ENCODE assay signal across 21 cellular contexts in genomic region chr20:58666702-58667101, GRCh38. TPM values are rescaled to one million over a fixed set of nuclear protein-coding genes. Genes with fewer than 3 reads are reported as not detected.
A peak's percentile ranks its signal among the peaks of the same experiment; 100 is the strongest.
DNase-seq lines count a peak whose midpoint lies in the region; ATAC-seq, FAIRE-seq and TF ChIP-seq lines count a peak whose summit lies in the region.
"Had no signal": no experiment of that assay in that cellular context is flagged by ENCODE, and none has a peak within 500 bp of the region (broad histone marks: within the 10 kb centered on the region; RNA-seq: fewer than 3 reads in every experiment).

No MANE protein-coding gene starts in this region.

- ATAC-seq in CD4-positive, CD25-positive, alpha-beta regulatory T cell (ENCODE audit: low read depth in 2 of 2) = no peak
- ATAC-seq in HG02884 (IDR thresholded peaks at IDR 0.05; ENCODE audit: unreplicated experiment) = no peak
- ATAC-seq: heart left ventricle, lower lobe of right lung, psoas muscle had no signal

- no peak overlapping the region for H3K4me3 ChIP-seq in CD4-positive, CD25-positive, alpha-beta regulatory T cell (ENCODE audit: low read depth, low read length)
- H3K4me3 ChIP-seq in transverse colon = no peak overlapping the region
- H3K4me3 ChIP-seq: heart left ventricle, lower lobe of right lung, psoas muscle had no signal

- no peak overlapping the region for H3K4me3 Mint-ChIP-seq in CD4-positive, CD25-positive, alpha-beta regulatory T cell
- H3K4me3 Mint-ChIP-seq: activated CD4-positive, alpha-beta memory T cell treated with anti-CD3 and anti-CD28 coated beads, Interleukin-2, amount 10 ng/mL, durations not matched to agents 7 days and 5 days had no signal

- no peaks in the 10 kb centered on the region for H3K9me3 ChIP-seq in CD4-positive, CD25-positive, alpha-beta regulatory T cell (ENCODE audit: control insufficient read depth in 2 of 2, low read length in 2 of 2)
- no peaks in the 10 kb centered on the region for H3K9me3 ChIP-seq in transverse colon
- H3K9me3 ChIP-seq: heart left ventricle, lower lobe of right lung, psoas muscle had no signal

- FAIRE-seq in RCC 7860 (lab: Jason Lieb, UNC) = peak; percentile 98

- no peak for TF ChIP-seq POLR2A in transverse colon (IDR thresholded peaks at IDR 0.05)

- DNase-seq in CD4-positive, CD25-positive, alpha-beta regulatory T cell = no peak
- peak; percentile 67 for DNase-seq in Caki2 (ENCODE audit: low read depth)
- peak; percentile 59 for DNase-seq in RCC 7860 (ENCODE audit: low spot score)
- DNase-seq in glomerular visceral epithelial cell (ENCODE audit: extremely low spot score) = peak; percentile 48
- no peak for DNase-seq in activated CD8-positive, alpha-beta memory T cell treated with anti-CD3 and anti-CD28 coated beads for 24 hours
- no peak for DNase-seq in transverse colon
- DNase-seq: activated CD4-positive, alpha-beta memory T cell treated with anti-CD3 and anti-CD28 coated beads, Interleukin-2, amount 10 ng/mL, durations not matched to agents 7 days and 5 days; activated naive CD4-positive, alpha-beta T cell treated with anti-CD3 and anti-CD28 coated beads, Interleukin-2, amount 50 U/mL, for 16 hours; activated T-cell treated with anti-CD3 and anti-CD28 coated beads, Interleukin-2, amount 50 U/mL, for 1 hour; DMS 273 treated with DMSO at 0.1 percent for 48 hours; heart left ventricle; kidney glomerular epithelial cell; lower lobe of right lung; NCI-H187; NCI-H2171 treated with DMSO at 0.1 percent for 48 hours; NCI-H526 treated with DMSO at 0.1 percent for 48 hours; psoas muscle; T-helper 9 cell; trophoblast cell had no signal

- peaks cover 38% of the 10 kb centered on the region for H3K36me3 ChIP-seq in CD4-positive, CD25-positive, alpha-beta regulatory T cell (ENCODE audit: control insufficient read depth, insufficient read depth, low read length)
- peaks cover 0 to 28% (median 12%) of the 10 kb centered on the region in 4 donors for H3K36me3 ChIP-seq in transverse colon

- H3K9me3 Mint-ChIP-seq in CD4-positive, CD25-positive, alpha-beta regulatory T cell = no peaks in the 10 kb centered on the region
- H3K9me3 Mint-ChIP-seq: activated CD4-positive, alpha-beta memory T cell treated with anti-CD3 and anti-CD28 coated beads, Interleukin-2, amount 10 ng/mL, durations not matched to agents 7 days and 5 days had no signal

- no peak for TF ChIP-seq CTCF in transverse colon (IDR thresholded peaks at IDR 0.05)

- H3K27ac Mint-ChIP-seq in CD4-positive, CD25-positive, alpha-beta regulatory T cell = peak overlapping the region; percentile 0 to 47 (median 29)
- H3K27ac Mint-ChIP-seq: activated CD4-positive, alpha-beta memory T cell treated with anti-CD3 and anti-CD28 coated beads, Interleukin-2, amount 10 ng/mL, durations not matched to agents 7 days and 5 days had no signal

- peaks cover 19% of the 10 kb centered on the region for H3K4me1 ChIP-seq in CD4-positive, CD25-positive, alpha-beta regulatory T cell (ENCODE audit: control insufficient read depth, insufficient read depth, low read length, poor library complexity, severe bottlenecking)
- no peaks in the 10 kb centered on the region for H3K4me1 ChIP-seq in transverse colon

- 92 to 93% methylated on average over 7 of the region's 7 CpGs for WGBS in transverse colon (ENCODE audit: low coverage in 1 of 2), 2 donors

- intact Hi-C loops in transverse colon (cut with DNase I; ENCODE audit: low total_unique reads) = no loop called here

- no peak for TF ChIP-seq EP300 in transverse colon (IDR thresholded peaks at IDR 0.05; ENCODE audit: low read depth)

- no peak overlapping the region for H3K27ac ChIP-seq in CD4-positive, CD25-positive, alpha-beta regulatory T cell (ENCODE audit: insufficient read depth, low read length, poor library complexity, severe bottlenecking)
- no peak overlapping the region for H3K27ac ChIP-seq in transverse colon
- H3K27ac ChIP-seq: epithelial cell of prostate, heart left ventricle, lower lobe of right lung had no signal

- no peaks in the 10 kb centered on the region for H3K27me3 ChIP-seq in CD4-positive, CD25-positive, alpha-beta regulatory T cell (ENCODE audit: control insufficient read depth, insufficient read depth, low read length)
- no peaks in the 10 kb centered on the region for H3K27me3 ChIP-seq in transverse colon
- H3K27me3 ChIP-seq: heart left ventricle had no signal

- peaks cover 13 to 65% (median 38%) of the 10 kb centered on the region in 4 donors for H3K4me1 Mint-ChIP-seq in CD4-positive, CD25-positive, alpha-beta regulatory T cell

- in situ Hi-C loops in Caki2 (cut with HindIII; ENCODE audit: low pct_unique_long_range_greater_than_20kb, low sequenced_read_pairs) = no loop called here
- in situ Hi-C loops in transverse colon (cut with MboI; ENCODE audit: low pct_ligation_motif_present in 1 of 4, low pct_unique_long_range_greater_than_20kb in 1 of 4, low sequenced_read_pairs in 3 of 4) = loop anchor here in 2 of 4 donors (25.0 kb wide), 3 partner anchors 196 to 429 kb away; partner anchors contain the start of genes ANKRD60 (in 2 of the 2), ATP5F1E (in 1 of the 2), GNAS (in 1 of the 2) and GNAS-AS1 (in 1 of the 2)

- H3K27me3 Mint-ChIP-seq in CD4-positive, CD25-positive, alpha-beta regulatory T cell = no peaks in the 10 kb centered on the region
- H3K27me3 Mint-ChIP-seq: activated CD4-positive, alpha-beta memory T cell treated with anti-CD3 and anti-CD28 coated beads, Interleukin-2, amount 10 ng/mL, durations not matched to agents 7 days and 5 days had no signal

- peaks cover 28% of the 10 kb centered on the region for H3K36me3 Mint-ChIP-seq in CD4-positive, CD25-positive, alpha-beta regulatory T cell

RNA-seq across cellular contexts. Expression of gene STX16, which starts 15.6 kb away (rescaled TPM):
- total RNA-seq in CD4-positive, CD25-positive, alpha-beta regulatory T cell = 190 TPM
- 10 to 100 TPM; 22.8 to 27.5 (median 26.1) TPM for polyA plus RNA-seq in CD4-positive, CD25-positive, alpha-beta regulatory T cell
- 31.2 and 43.7 TPM in 2 replicates for total RNA-seq in Caki2 (2014; rRNA removed; shearing (Covaris generic); ENCODE audit: low replicate concordance)
- total RNA-seq in transverse colon = 100 to 1,000 TPM in 1 of 4 donors, 10 to 100 TPM in 3; 52.3 to 146 (median 77.0) TPM

RNA-seq across cellular contexts. Expression of gene NPEPL1, which starts 25.9 kb away (rescaled TPM):
- 62.2 TPM for total RNA-seq in CD4-positive, CD25-positive, alpha-beta regulatory T cell
- 10 to 100 TPM in 1 of 4 donors, 1 to 10 TPM in 3; 7.7 to 10.7 (median 8.0) TPM for polyA plus RNA-seq in CD4-positive, CD25-positive, alpha-beta regulatory T cell
- 56.9 and 71.6 TPM in 2 replicates for total RNA-seq in Caki2 (2014; rRNA removed; shearing (Covaris generic); ENCODE audit: low replicate concordance)
- 100 to 1,000 TPM in 1 of 4 donors, 10 to 100 TPM in 3; 33.3 to 109 (median 66.9) TPM for total RNA-seq in transverse colon

Comparison
In these comparisons a context has a peak if more than half of its experiments do, and no peak if none do; other contexts are left out.
1. DNase-seq: peak in Caki2 (single experiment), RCC 7860 (single experiment) and glomerular visceral epithelial cell (single experiment); none in CD4-positive, CD25-positive, alpha-beta regulatory T cell (0 of 3), activated CD8-positive, alpha-beta memory T cell treated with anti-CD3 and anti-CD28 coated beads for 24 hours (single experiment) and transverse colon (single experiment).